ENCODE assay signal across 15 cellular contexts in the genomic region with DNA sequence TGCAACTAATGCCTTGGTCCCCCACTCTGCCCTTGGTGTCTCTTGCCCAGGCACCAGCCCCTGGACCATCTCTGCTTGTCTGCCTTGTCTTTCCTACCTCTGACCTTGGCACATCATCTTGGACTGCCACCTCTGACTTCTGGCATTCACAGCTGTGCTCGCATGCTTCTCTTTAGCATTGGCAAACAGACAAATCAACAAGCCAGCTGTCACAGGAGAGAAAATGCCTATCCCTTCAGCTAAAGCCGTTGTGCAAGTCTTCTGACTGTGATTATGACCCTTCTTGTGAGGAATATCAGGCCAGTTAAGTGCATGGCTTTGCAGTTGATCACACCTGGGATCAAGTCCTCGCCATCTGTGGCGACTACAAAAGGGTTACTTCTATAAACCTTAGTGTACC.
"Had no signal": no experiment of that assay in that cellular context is flagged by ENCODE, and none has a peak within 500 bp of the region (broad histone marks: within the 10 kb centered on the region; RNA-seq: fewer than 3 reads in every experiment).

No MANE protein-coding gene starts in this region.

- H3K4me1 Mint-ChIP-seq: activated naive CD8-positive, alpha-beta T cell treated with anti-CD3 and anti-CD28 coated beads for 36 hours; naive thymus-derived CD8-positive, alpha-beta T cell had no signal

- H3K36me3 Mint-ChIP-seq: activated naive CD8-positive, alpha-beta T cell treated with anti-CD3 and anti-CD28 coated beads for 36 hours; naive thymus-derived CD8-positive, alpha-beta T cell had no signal

- H3K4me3 Mint-ChIP-seq: activated naive CD8-positive, alpha-beta T cell treated with anti-CD3 and anti-CD28 coated beads for 36 hours; activated T-helper 1 cell treated with anti-CD3 and anti-CD28 coated beads, Interleukin-12 subunit alpha, Interleukin-12 subunit beta, Interleukin-2, Interleukin-4 antibody, amounts not matched to agents 30 ng/mL and 10 ng/mL and 1 ng/mL, durations not matched to agents 14 hours and 24 hours and 36 hours; endodermal cell; naive thymus-derived CD8-positive, alpha-beta T cell had no signal

- H3K4me1 ChIP-seq: testis had no signal

- DNase-seq: activated naive CD8-positive, alpha-beta T cell treated with anti-CD3 and anti-CD28 coated beads for 36 hours; brain microvascular endothelial cell; endodermal cell; naive thymus-derived CD8-positive, alpha-beta T cell; right cardiac atrium; stimulated activated CD4-positive, alpha-beta T cell treated with anti-CD3 and anti-CD28 coated beads, Interleukin-4, amount 100 ng/mL, for 4 hours; stimulated activated CD8-positive, alpha-beta memory T cell treated with anti-CD3 and anti-CD28 coated beads, Interleukin-4, amount 100 ng/mL, for 48 hours; stimulated activated naive CD4-positive, alpha-beta T cell treated with Interleukin-2 at 50 U/mL for 16 hours; T-helper 1 cell; T1000; testis; upper lobe of left lung had no signal

- H3K27ac Mint-ChIP-seq: activated naive CD8-positive, alpha-beta T cell treated with anti-CD3 and anti-CD28 coated beads for 36 hours; activated T-helper 1 cell treated with anti-CD3 and anti-CD28 coated beads, Interleukin-12 subunit alpha, Interleukin-12 subunit beta, Interleukin-2, Interleukin-4 antibody, amounts not matched to agents 30 ng/mL and 10 ng/mL and 1 ng/mL, durations not matched to agents 14 hours and 24 hours and 36 hours; endodermal cell; naive thymus-derived CD8-positive, alpha-beta T cell had no signal

- H3K4me3 ChIP-seq: smooth muscle cell, testis, upper lobe of left lung had no signal

- H3K27me3 ChIP-seq: brain microvascular endothelial cell, neutrophil, testis, upper lobe of left lung had no signal

- H3K36me3 ChIP-seq: brain microvascular endothelial cell, neutrophil had no signal

- H3K27ac ChIP-seq: brain microvascular endothelial cell, neutrophil, testis, upper lobe of left lung had no signal

- H3K9me3 ChIP-seq: neutrophil, testis, upper lobe of left lung had no signal

- H3K9me3 Mint-ChIP-seq: activated naive CD8-positive, alpha-beta T cell treated with anti-CD3 and anti-CD28 coated beads for 36 hours; activated T-helper 1 cell treated with anti-CD3 and anti-CD28 coated beads, Interleukin-12 subunit alpha, Interleukin-12 subunit beta, Interleukin-2, Interleukin-4 antibody, amounts not matched to agents 30 ng/mL and 10 ng/mL and 1 ng/mL, durations not matched to agents 14 hours and 24 hours and 36 hours; endodermal cell; naive thymus-derived CD8-positive, alpha-beta T cell had no signal
